ENCODE assay signal across 30 cellular contexts in genomic region chr9:94545940-94546339, GRCh38. TPM values are rescaled to one million over a fixed set of nuclear protein-coding genes. Genes with fewer than 3 reads are reported as not detected.
"Had no signal": no experiment of that assay in that cellular context is flagged by ENCODE, and none has a peak within 500 bp of the region (broad histone marks: within the 10 kb centered on the region; RNA-seq: fewer than 3 reads in every experiment).

No MANE protein-coding gene starts in this region.

- H3K27me3 Mint-ChIP-seq: type B pancreatic cell had no signal

- H3K9me3 Mint-ChIP-seq: stimulated activated effector memory CD8-positive, alpha-beta T cell treated with anti-CD3 and anti-CD28 coated beads, Interleukin-12 subunit alpha, Interleukin-12 subunit beta, amount 100 ng/mL, for 72 hours; stimulated activated memory B cell treated with anti-CD40 and anti-IgM and Interleukin-4, amounts not matched to agents 10 μg/mL and 1 μg/mL and 100 μg/mL, for 72 hours; stimulated activated naive B cell treated with anti-CD40 and anti-IgM and Interleukin-4, amounts not matched to agents 10 μg/mL and 1 μg/mL and 100 μg/mL, for 72 hours; stimulated activated naive CD8-positive, alpha-beta T cell treated with anti-CD3 and anti-CD28 coated beads, Interleukin-15, amount 100 ng/mL, for 72 hours; stimulated activated naive CD8-positive, alpha-beta T cell treated with anti-CD3 and anti-CD28 coated beads, Interleukin-15, Interleukin-2, amounts not matched to agents 100 ng/mL and 50 ng/mL, for 24 hours; type B pancreatic cell had no signal

- ATAC-seq: stimulated activated effector memory CD8-positive, alpha-beta T cell treated with anti-CD3 and anti-CD28 coated beads, Interleukin-12 subunit alpha, Interleukin-12 subunit beta, amount 100 ng/mL, for 72 hours; stimulated activated memory B cell treated with anti-CD40 and anti-IgM and Interleukin-4, amounts not matched to agents 10 μg/mL and 1 μg/mL and 100 μg/mL, for 72 hours; stimulated activated naive B cell treated with anti-CD40 and anti-IgM and Interleukin-4, amounts not matched to agents 10 μg/mL and 1 μg/mL and 100 μg/mL, for 72 hours; stimulated activated naive CD8-positive, alpha-beta T cell treated with anti-CD3 and anti-CD28 coated beads, Interleukin-15, amount 100 ng/mL, for 72 hours; upper lobe of right lung had no signal

- H3K27me3 ChIP-seq: stomach, suprapubic skin, testis, thyroid gland, tibial nerve, transverse colon, upper lobe of left lung, upper lobe of right lung, uterus, vagina had no signal

- H3K36me3 ChIP-seq: stomach, suprapubic skin, thoracic aorta, thyroid gland, tibial artery, tibial nerve, transverse colon, upper lobe of left lung, upper lobe of right lung, uterus, vagina had no signal

- FAIRE-seq: urothelium cell line had no signal

- H3K4me3 Mint-ChIP-seq: stimulated activated effector memory CD8-positive, alpha-beta T cell treated with anti-CD3 and anti-CD28 coated beads, Interleukin-12 subunit alpha, Interleukin-12 subunit beta, amount 100 ng/mL, for 72 hours; stimulated activated memory B cell treated with anti-CD40 and anti-IgM and Interleukin-4, amounts not matched to agents 10 μg/mL and 1 μg/mL and 100 μg/mL, for 72 hours; stimulated activated naive B cell treated with anti-CD40 and anti-IgM and Interleukin-4, amounts not matched to agents 10 μg/mL and 1 μg/mL and 100 μg/mL, for 72 hours; stimulated activated naive CD8-positive, alpha-beta T cell treated with anti-CD3 and anti-CD28 coated beads, Interleukin-15, amount 100 ng/mL, for 72 hours; stimulated activated naive CD8-positive, alpha-beta T cell treated with anti-CD3 and anti-CD28 coated beads, Interleukin-15, Interleukin-2, amounts not matched to agents 100 ng/mL and 50 ng/mL, for 24 hours; type B pancreatic cell had no signal

- H3K9me3 ChIP-seq: stomach, suprapubic skin, testis, thoracic aorta, thyroid gland, tibial artery, tibial nerve, transverse colon, upper lobe of left lung, upper lobe of right lung, uterus, vagina had no signal

- H3K4me1 Mint-ChIP-seq: stimulated activated effector memory CD8-positive, alpha-beta T cell treated with anti-CD3 and anti-CD28 coated beads, Interleukin-12 subunit alpha, Interleukin-12 subunit beta, amount 100 ng/mL, for 72 hours; stimulated activated memory B cell treated with anti-CD40 and anti-IgM and Interleukin-4, amounts not matched to agents 10 μg/mL and 1 μg/mL and 100 μg/mL, for 72 hours; stimulated activated naive B cell treated with anti-CD40 and anti-IgM and Interleukin-4, amounts not matched to agents 10 μg/mL and 1 μg/mL and 100 μg/mL, for 72 hours; stimulated activated naive CD8-positive, alpha-beta T cell treated with anti-CD3 and anti-CD28 coated beads, Interleukin-15, amount 100 ng/mL, for 72 hours had no signal

- H3K36me3 Mint-ChIP-seq: stimulated activated effector memory CD8-positive, alpha-beta T cell treated with anti-CD3 and anti-CD28 coated beads, Interleukin-12 subunit alpha, Interleukin-12 subunit beta, amount 100 ng/mL, for 72 hours; stimulated activated memory B cell treated with anti-CD40 and anti-IgM and Interleukin-4, amounts not matched to agents 10 μg/mL and 1 μg/mL and 100 μg/mL, for 72 hours; stimulated activated naive B cell treated with anti-CD40 and anti-IgM and Interleukin-4, amounts not matched to agents 10 μg/mL and 1 μg/mL and 100 μg/mL, for 72 hours had no signal

- H3K4me3 ChIP-seq: stomach, suprapubic skin, testis, thoracic aorta, thyroid gland, tibial artery, tibial nerve, transverse colon, upper lobe of left lung, upper lobe of right lung, uterus, vagina had no signal

- H3K27ac Mint-ChIP-seq: stimulated activated effector memory CD8-positive, alpha-beta T cell treated with anti-CD3 and anti-CD28 coated beads, Interleukin-12 subunit alpha, Interleukin-12 subunit beta, amount 100 ng/mL, for 72 hours; stimulated activated memory B cell treated with anti-CD40 and anti-IgM and Interleukin-4, amounts not matched to agents 10 μg/mL and 1 μg/mL and 100 μg/mL, for 72 hours; stimulated activated naive B cell treated with anti-CD40 and anti-IgM and Interleukin-4, amounts not matched to agents 10 μg/mL and 1 μg/mL and 100 μg/mL, for 72 hours; stimulated activated naive CD8-positive, alpha-beta T cell treated with anti-CD3 and anti-CD28 coated beads, Interleukin-15, amount 100 ng/mL, for 72 hours; stimulated activated naive CD8-positive, alpha-beta T cell treated with anti-CD3 and anti-CD28 coated beads, Interleukin-15, Interleukin-2, amounts not matched to agents 100 ng/mL and 50 ng/mL, for 24 hours; type B pancreatic cell had no signal

- H3K27ac ChIP-seq: stomach, suprapubic skin, testis, thoracic aorta, thyroid gland, tibial artery, tibial nerve, transverse colon, upper lobe of left lung, upper lobe of right lung, uterus, vagina had no signal

- DNase-seq: stimulated activated CD4-positive, alpha-beta T cell treated with anti-CD3 and anti-CD28 coated beads, Interleukin-2, amount 100 ng/mL, for 48 hours; stimulated activated CD4-positive, alpha-beta T cell treated with anti-CD3 and anti-CD28 coated beads, Interleukin-4, amount 100 ng/mL, for 1 hour; stimulated activated CD4-positive, alpha-beta T cell treated with anti-CD3 and anti-CD28 coated beads, Interleukin-4, amount 100 ng/mL, for 24 hours; stimulated activated CD4-positive, alpha-beta T cell treated with anti-CD3 and anti-CD28 coated beads, Interleukin-4, amount 100 ng/mL, for 4 hours; stimulated activated CD8-positive, alpha-beta memory T cell treated with anti-CD3 and anti-CD28 coated beads, Interleukin-4, amount 100 ng/mL, for 48 hours; stimulated activated naive B cell treated with anti-CD40 and anti-IgM and Interleukin-4, amounts not matched to agents 10 μg/mL and 1 μg/mL and 100 μg/mL, for 72 hours; stimulated activated naive CD4-positive, alpha-beta T cell; stimulated activated naive CD4-positive, alpha-beta T cell treated with Interleukin-2 at 50 U/mL for 16 hours; stimulated activated naive CD8-positive, alpha-beta T cell treated with anti-CD3 and anti-CD28 coated beads, Interleukin-15, amount 100 ng/mL, for 72 hours; stomach; substantia nigra; testis; thyroid gland; tibial artery; transverse colon; trophoblast cell; upper lobe of left lung; upper lobe of right lung; uterus had no signal

- H3K4me1 ChIP-seq: stomach, suprapubic skin, testis, thyroid gland, tibial artery, tibial nerve, transverse colon, upper lobe of left lung, upper lobe of right lung, uterus, vagina had no signal

RNA-seq across cellular contexts. Expression of gene PCAT7, which starts 8.9 kb away (rescaled TPM):
- total RNA-seq: subcutaneous adipose tissue, temporal lobe, thoracic aorta, thyroid gland, uterus, vagina had no signal

RNA-seq across cellular contexts. Expression of gene FBP2, which starts 47.7 kb away (rescaled TPM):
- total RNA-seq: subcutaneous adipose tissue, suprapubic skin, temporal lobe, thyroid gland, tibial nerve, transverse colon, upper lobe of right lung, uterus, vagina had no signal
